ENCODE assay signal across 8 cellular contexts in genomic region chr10:113381906-113382562, GRCh38.
DNase-seq lines count a peak whose midpoint lies in the region; ATAC-seq and TF ChIP-seq lines count a peak whose summit lies in the region.

No MANE protein-coding gene starts in this region.

- peak overlapping the region; percentile 67 for H2AFZ ChIP-seq in DND-41 (ENCODE audit: low read depth, low read length)

- H3K36me3 ChIP-seq in DND-41 (ENCODE audit: insufficient read depth, low read length) (no peaks in the 10 kb centered on the region), right lobe of liver (no peaks in the 10 kb centered on the region)

- no peak for TF ChIP-seq POLR2A in right lobe of liver (IDR thresholded peaks at IDR 0.05)

- H3K4me1 ChIP-seq in DND-41 (ENCODE audit: insufficient read depth, low read length) (peaks cover 24% of the 10 kb centered on the region), right lobe of liver (peaks cover 0 to 5% (median 0%) of the 10 kb centered on the region in 4 donors)

- no peak for TF ChIP-seq CTCF in DND-41 (IDR thresholded peaks at IDR 0.05; ENCODE audit: borderline replicate concordance, extremely low read depth, low read length, poor library complexity, severe bottlenecking)
- no peak for TF ChIP-seq CTCF in right lobe of liver (IDR thresholded peaks at IDR 0.05)
- TF ChIP-seq CTCF in GM13976 (IDR thresholded peaks at IDR 0.05; ENCODE audit: borderline replicate concordance, control extremely low read depth, extremely low read depth, insufficient read depth, missing control alignments), result no peak

- H3K27me3 ChIP-seq in DND-41 (ENCODE audit: insufficient read depth, low read length, poor library complexity) (no peaks in the 10 kb centered on the region), right lobe of liver (no peaks in the 10 kb centered on the region)

- no peaks in the 10 kb centered on the region for H3K9me3 ChIP-seq in DND-41 (ENCODE audit: insufficient read depth, low read length, severe bottlenecking)
- H3K9me3 ChIP-seq in right lobe of liver, result no peaks in the 10 kb centered on the region

- no peaks in the 10 kb centered on the region for H4K20me1 ChIP-seq in DND-41 (ENCODE audit: insufficient read depth, low read length)

- ATAC-seq in DND-41 (ENCODE audit: insufficient read depth, low read depth) (peak; percentile 77), HG03139 (IDR thresholded peaks at IDR 0.05; ENCODE audit: unreplicated experiment) (peak; percentile 62), right lobe of liver (peak; percentile 25 to 50 (median 41)), HG03342 (IDR thresholded peaks at IDR 0.05; ENCODE audit: unreplicated experiment) (no peak), GM21723 (IDR thresholded peaks at IDR 0.05; ENCODE audit: unreplicated experiment) (no peak)
- peak; percentile 82 for ATAC-seq in activated CD8-positive, alpha-beta T cell treated with anti-CD3 and anti-CD28 coated beads, Interleukin-2, amount 10 ng/mL, durations not matched to agents 7 days and 5 days

- peak overlapping the region; percentile 43 for H3K9ac ChIP-seq in DND-41 (ENCODE audit: low read depth, low read length)

- H3K27me3 Mint-ChIP-seq in activated CD8-positive, alpha-beta T cell treated with anti-CD3 and anti-CD28 coated beads, Interleukin-2, amount 10 ng/mL, durations not matched to agents 7 days and 5 days (ENCODE audit: low read depth), result peaks cover 39% of the 10 kb centered on the region

- in situ Hi-C loops in GM13976 (cut with MboI; ENCODE audit: low sequenced_read_pairs, unreplicated experiment), result loop anchor here (25.0 kb wide), 2 partner anchors 670 to 895 kb away; no protein-coding TSS in a partner anchor

- peak overlapping the region; percentile 54 for H3K4me2 ChIP-seq in DND-41 (ENCODE audit: insufficient read depth, low read length)

- DNase-seq in DND-41 (peak; percentile 56), right lobe of liver (no peak), cerebellar cortex (ENCODE audit: low spot score) (no peak), GM13976 (ENCODE audit: low spot score) (no peak)
- DNase-seq in activated CD8-positive, alpha-beta T cell treated with anti-CD3 and anti-CD28 coated beads, Interleukin-2, amount 10 ng/mL, durations not matched to agents 7 days and 5 days, result peak; percentile 68

- H3K27ac ChIP-seq in DND-41 (ENCODE audit: low read length), result peak overlapping the region; percentile 69
- peak overlapping the region; percentile 24 to 40 (median 36) for H3K27ac ChIP-seq in right lobe of liver

- 34% methylated on average over 11 of the region's 11 CpGs for WGBS in right lobe of liver (ENCODE audit: insufficient coverage, low coverage, low lambda C conversion rate, missing lambda C conversion rate)

- no peaks in the 10 kb centered on the region for H3K79me2 ChIP-seq in DND-41 (ENCODE audit: insufficient read depth, low read length)

- intact Hi-C loops in right lobe of liver (cut with DNase I), result loop anchor here in 1 of 2 donors (10.0 kb wide), 1 partner anchor 907 kb away; no protein-coding TSS in a partner anchor

- H3K27ac Mint-ChIP-seq in activated CD8-positive, alpha-beta T cell treated with anti-CD3 and anti-CD28 coated beads, Interleukin-2, amount 10 ng/mL, durations not matched to agents 7 days and 5 days, result peak overlapping the region; percentile 91

- H3K4me3 ChIP-seq in DND-41 (ENCODE audit: low read depth in 1 of 2, low read length in 2 of 2) (peak overlapping the region in 1 of 2 experiments; percentile 30; a peak in 2 of 4 replicates), right lobe of liver (no peak overlapping the region)

- POLR2A ChIA-PET in activated CD8-positive, alpha-beta T cell treated with anti-CD3 and anti-CD28 coated beads, Interleukin-2, amount 10 ng/mL, durations not matched to agents 7 days and 5 days (lab: Charles Lee), result no interaction called here

- no peaks in the 10 kb centered on the region for H3K9me3 Mint-ChIP-seq in activated CD8-positive, alpha-beta T cell treated with anti-CD3 and anti-CD28 coated beads, Interleukin-2, amount 10 ng/mL, durations not matched to agents 7 days and 5 days (ENCODE audit: insufficient read depth)

- CTCF ChIA-PET in activated CD8-positive, alpha-beta T cell treated with anti-CD3 and anti-CD28 coated beads, Interleukin-2, amount 10 ng/mL, durations not matched to agents 7 days and 5 days (lab: Charles Lee), result interaction anchor here (1.8 kb wide), 1 partner anchor 906 kb away, joined by 6 read pairs; no protein-coding TSS in a partner anchor

- peaks cover 28% of the 10 kb centered on the region for H3K4me1 Mint-ChIP-seq in activated CD8-positive, alpha-beta T cell treated with anti-CD3 and anti-CD28 coated beads, Interleukin-2, amount 10 ng/mL, durations not matched to agents 7 days and 5 days (ENCODE audit: low read depth)

- H3K4me3 Mint-ChIP-seq in activated CD8-positive, alpha-beta T cell treated with anti-CD3 and anti-CD28 coated beads, Interleukin-2, amount 10 ng/mL, durations not matched to agents 7 days and 5 days, result peak overlapping the region; percentile 79

- peaks cover 4% of the 10 kb centered on the region for H3K36me3 Mint-ChIP-seq in activated CD8-positive, alpha-beta T cell treated with anti-CD3 and anti-CD28 coated beads, Interleukin-2, amount 10 ng/mL, durations not matched to agents 7 days and 5 days (ENCODE audit: low read depth)

Comparison
In these comparisons a context has a peak if more than half of its experiments do, and no peak if none do; other contexts are left out.
1. ATAC-seq: peak in DND-41 (single experiment), HG03139 (single experiment), activated CD8-positive, alpha-beta T cell treated with anti-CD3 and anti-CD28 coated beads, Interleukin-2, amount 10 ng/mL, durations not matched to agents 7 days and 5 days (single experiment) and right lobe of liver (4 of 4); none in HG03342 (single experiment) and GM21723 (single experiment).
2. DNase-seq: peak in DND-41 (single experiment) and activated CD8-positive, alpha-beta T cell treated with anti-CD3 and anti-CD28 coated beads, Interleukin-2, amount 10 ng/mL, durations not matched to agents 7 days and 5 days (single experiment); none in right lobe of liver (0 of 3), cerebellar cortex (single experiment) and GM13976 (single experiment).